25 cellular contexts compared by ENCODE assay signal in the genomic region with DNA sequence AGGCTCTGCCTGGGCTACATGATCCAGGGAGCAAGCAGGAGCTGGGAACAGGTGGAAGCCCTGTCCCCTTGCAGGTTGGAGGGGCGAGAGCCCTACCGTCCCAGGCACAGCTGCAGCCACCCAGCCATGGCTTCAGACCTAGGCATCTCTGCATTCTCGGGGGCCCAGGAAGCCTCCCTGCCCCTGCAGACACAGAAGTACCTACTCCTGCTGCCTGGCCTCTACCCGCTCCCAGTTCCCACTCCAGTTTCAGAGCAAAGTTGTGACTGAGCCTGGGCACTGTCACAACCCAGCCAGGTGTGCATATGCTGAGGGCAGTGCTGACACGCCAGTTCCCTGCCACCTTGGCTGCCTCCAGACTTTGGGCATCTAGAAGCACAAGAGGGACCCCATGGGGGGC.
"Had no signal": no experiment of that assay in that cellular context is flagged by ENCODE, and none has a peak within 500 bp of the region (broad histone marks: within the 10 kb centered on the region; RNA-seq: fewer than 3 reads in every experiment).

No MANE protein-coding gene starts in this region.

- H3K27me3 Mint-ChIP-seq: naive B cell, progenitor cell of endocrine pancreas had no signal

- H3K36me3 Mint-ChIP-seq: mesothelial cell of epicardium, naive B cell, neural progenitor cell had no signal

- H3K4me2 ChIP-seq: neural progenitor cell, smooth muscle cell had no signal

- H3K9ac ChIP-seq: neural progenitor cell had no signal

- H3K27ac ChIP-seq: left lung, lower lobe of right lung, neural progenitor cell, ovary, right atrium auricular region, right lobe of liver, suprapubic skin, thoracic aorta, tibial artery had no signal

- DNase-seq: hippocampal formation; left colon; lower lobe of right lung; mammary epithelial cell; mesenchymal stem cell; naive B cell; natural killer cell; nephron progenitor cell; right lobe of liver; stimulated activated CD4-positive, alpha-beta T cell treated with anti-CD3 and anti-CD28 coated beads, Interleukin-12 subunit alpha, Interleukin-12 subunit beta, amount 100 ng/mL, for 4 hours; stimulated activated CD4-positive, alpha-beta T cell treated with anti-CD3 and anti-CD28 coated beads, Interleukin-15, amount 100 ng/mL, for 24 hours; stimulated activated CD4-positive, alpha-beta T cell treated with anti-CD3 and anti-CD28 coated beads, Interleukin-2, amount 100 ng/mL, for 24 hours; stimulated activated CD4-positive, alpha-beta T cell treated with anti-CD3 and anti-CD28 coated beads, Interleukin-4, amount 100 ng/mL, for 1 hour; stimulated activated naive CD4-positive, alpha-beta T cell treated with Interleukin-2 at 50 U/mL for 16 hours; tibial artery; trophoblast cell had no signal

- H3K9me3 ChIP-seq: ovary, right lobe of liver, suprapubic skin had no signal

- H3K4me3 ChIP-seq: left lung, lower lobe of right lung, neural progenitor cell, ovary, right atrium auricular region, right lobe of liver, smooth muscle cell, suprapubic skin, thoracic aorta, tibial artery had no signal

- H3K4me1 ChIP-seq: left lung, lower lobe of right lung, neural progenitor cell, right lobe of liver, suprapubic skin had no signal

- H3K27ac Mint-ChIP-seq: mesothelial cell of epicardium, naive B cell, natural killer cell, nephron progenitor cell, neural progenitor cell, progenitor cell of endocrine pancreas had no signal

- ATAC-seq: left colon, left lung, natural killer cell had no signal

- H3K27me3 ChIP-seq: left lung, neural progenitor cell, ovary, right atrium auricular region, right lobe of liver, suprapubic skin, tibial artery had no signal

- H3K9me3 Mint-ChIP-seq: neural progenitor cell had no signal

- H3K4me3 Mint-ChIP-seq: mesothelial cell of epicardium, natural killer cell, nephron progenitor cell, neural progenitor cell had no signal

- H3K36me3 ChIP-seq: left lung, lower lobe of right lung, neural progenitor cell, ovary, right atrium auricular region, right lobe of liver, suprapubic skin, thoracic aorta, tibial artery had no signal

- H2AFZ ChIP-seq: neural progenitor cell had no signal

- H3K4me1 Mint-ChIP-seq: naive B cell, natural killer cell, nephron progenitor cell had no signal
